Comparison of ENCODE assay signal across 11 cellular contexts in the genomic region with DNA sequence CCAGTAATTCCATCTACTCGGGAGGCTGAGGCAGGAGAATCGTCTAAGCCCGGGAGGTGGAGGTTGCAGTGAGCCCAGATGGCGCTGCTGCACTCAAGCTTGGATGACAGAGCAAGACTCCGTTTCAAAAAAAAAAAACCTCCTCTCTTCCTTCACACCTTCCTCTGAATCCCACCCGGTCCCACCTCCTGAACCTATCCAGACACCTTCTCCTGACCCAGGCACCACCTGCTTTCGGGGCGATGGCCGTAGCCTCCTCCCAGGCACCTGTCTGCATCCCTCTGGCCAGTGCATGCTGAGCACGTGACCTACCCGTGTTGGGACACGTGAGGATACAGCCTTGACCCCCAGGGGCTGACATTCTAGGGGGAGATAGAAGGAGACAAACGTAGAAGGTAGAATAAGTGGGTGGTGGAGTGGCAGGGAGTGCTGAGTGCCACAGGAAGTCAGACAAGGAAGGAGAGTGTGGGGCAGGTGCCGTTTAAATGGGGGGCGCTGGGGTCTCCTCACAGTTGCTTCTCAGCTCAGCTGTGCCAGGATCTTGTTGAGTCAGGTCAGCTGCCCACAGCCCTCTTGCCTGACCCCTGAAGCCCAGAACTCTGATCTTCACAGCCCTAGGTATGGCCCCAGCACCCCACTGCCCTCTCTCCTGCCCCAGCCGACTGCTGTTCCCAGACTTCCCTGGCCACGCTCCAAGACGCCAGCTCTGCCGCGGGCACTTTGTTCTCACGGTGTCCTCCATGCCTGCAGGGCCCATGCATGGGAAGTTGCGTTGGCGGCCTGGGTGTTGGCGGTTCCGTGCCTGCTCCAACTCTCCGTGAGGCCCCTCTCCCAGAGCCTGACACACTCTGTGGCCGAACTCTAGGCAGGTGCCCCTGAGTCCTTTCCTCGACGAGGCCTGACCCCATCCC. TPM values are rescaled to one million over a fixed set of nuclear protein-coding genes. Genes with fewer than 3 reads are reported as not detected.
DNase-seq lines count a peak whose midpoint lies in the region; ATAC-seq and TF ChIP-seq lines count a peak whose summit lies in the region.
"Had no signal": no experiment of that assay in that cellular context is flagged by ENCODE, and none has a peak within 500 bp of the region (broad histone marks: within the 10 kb centered on the region; RNA-seq: fewer than 3 reads in every experiment).

No MANE protein-coding gene starts in this region.

- H3K4me3 ChIP-seq in HCT116 (replicated peaks in 1 of 2; ENCODE audit: low read depth in 1 of 2, low read length in 2 of 2) (no peak overlapping the region), body of pancreas (no peak overlapping the region), osteoblast (ENCODE audit: insufficient read depth, low read length) (no peak overlapping the region)
- H3K4me3 ChIP-seq: colonic mucosa had no signal

- CTCF ChIA-PET in HCT116 (lab: Charles Lee): interaction anchor here (0.6 to 1.6 kb wide), 3 partner anchors 13 to 249 kb away, joined by 3 to 4 read pairs (median 4); no protein-coding TSS in a partner anchor

- H3K36me3 ChIP-seq in HCT116 (ENCODE audit: control insufficient read depth in 1 of 2, insufficient read depth in 2 of 2, low read length in 2 of 2) (no peaks in the 10 kb centered on the region), body of pancreas (replicated peaks in 1 of 2; ENCODE audit: insufficient read depth in 1 of 2, low read depth in 2 of 2) (no peaks in the 10 kb centered on the region), osteoblast (ENCODE audit: insufficient read depth, low read length) (no peaks in the 10 kb centered on the region)
- H3K36me3 ChIP-seq: colonic mucosa had no signal

- no TSS peak for BruUV-seq in HCT116 (replicated peaks; lab: Mats Ljungman, UMichigan)

- H3K4me2 ChIP-seq in HCT116 (ENCODE audit: low read length): no peak overlapping the region
- H3K4me2 ChIP-seq in osteoblast (ENCODE audit: insufficient read depth, low read length): no peak overlapping the region

- intact Hi-C loops in HCT116 (cut with micrococcal nuclease) (no loop called here), body of pancreas (cut with DNase I) (no loop called here)

- WGBS in body of pancreas, 2 donors: 33 to 37% methylated on average over 24 to 29 of the region's 29 CpGs

- TF ChIP-seq POLR2A in HCT116 (IDR thresholded peaks at IDR 0.05; ENCODE audit: borderline replicate concordance, extremely low read depth, insufficient read depth, insufficient read length): no peak
- TF ChIP-seq POLR2A in body of pancreas (IDR thresholded peaks at IDR 0.05): peak in 2 of 3 donors; percentile 38 to 45

- H4K20me1 ChIP-seq in HCT116 (ENCODE audit: insufficient read depth) (no peaks in the 10 kb centered on the region), osteoblast (ENCODE audit: insufficient read depth, low read length) (no peaks in the 10 kb centered on the region)

- POLR2A ChIA-PET in HCT116 (lab: Charles Lee): no interaction called here

- H3K79me2 ChIP-seq in HCT116 (ENCODE audit: insufficient read depth, low read length) (no peaks in the 10 kb centered on the region), osteoblast (ENCODE audit: insufficient read depth, low read length) (no peaks in the 10 kb centered on the region)

- no peak overlapping the region for H2AFZ ChIP-seq in HCT116 (ENCODE audit: low read depth, low read length, poor library complexity, severe bottlenecking)
- no peak overlapping the region for H2AFZ ChIP-seq in osteoblast (ENCODE audit: low read length)

- ATAC-seq in HCT116 (no peak), body of pancreas (peak; percentile 74), GM21576 (IDR thresholded peaks at IDR 0.05; ENCODE audit: unreplicated experiment) (no peak)
- ATAC-seq: sciatic nerve had no signal

- H3K9ac ChIP-seq in HCT116 (ENCODE audit: low read length): no peak overlapping the region

- DNase-seq in COLO668 (lab: John Stamatoyannopoulos, UW; ENCODE audit: unreplicated experiment) (peak; percentile 60), HCT116 (ENCODE audit: low read depth, low spot score) (no peak), body of pancreas (peak; percentile 93 to 96 (median 96)), osteoblast (ENCODE audit: insufficient read length, low spot score, missing footprints) (peak; percentile 86), medulla oblongata (ENCODE audit: extremely low spot score) (no peak), globus pallidus (ENCODE audit: low spot score) (no peak)
- DNase-seq: activated naive CD8-positive, alpha-beta T cell treated with anti-CD3 and anti-CD28 coated beads, Interleukin-2, amount 10 ng/mL, durations not matched to agents 7 days and 5 days; substantia nigra had no signal

- H3K27me3 ChIP-seq in HCT116 (ENCODE audit: insufficient read depth, low read length) (no peaks in the 10 kb centered on the region), body of pancreas (no peaks in the 10 kb centered on the region), osteoblast (ENCODE audit: insufficient read depth, low read length) (peaks cover 8% of the 10 kb centered on the region)

- TF ChIP-seq CTCF in HCT116 (IDR thresholded peaks at IDR 0.05 in 2 of 3, conservative IDR thresholded peaks at IDR 0.05 in 1 of 3; ENCODE audit: borderline replicate concordance in 1 of 3, insufficient read depth in 1 of 3, low read depth in 2 of 3, low read length in 2 of 3) (0 out of 6 replicates have a peak, but pooled peaks of 1 of the 3 experiments have one; percentile 6), body of pancreas (IDR thresholded peaks at IDR 0.05) (peak in 1 of 7 experiments; percentile 6), osteoblast (IDR thresholded peaks at IDR 0.05; ENCODE audit: extremely low read depth, low read depth, low read length) (no peak)

- H3K4me1 ChIP-seq in HCT116 (ENCODE audit: control insufficient read depth in 1 of 2, insufficient read depth in 2 of 2, low read length in 2 of 2) (peaks cover 8 to 32% of the 10 kb centered on the region in 2 experiments; a peak in 3 of 4 replicates), body of pancreas (peaks cover 56% of the 10 kb centered on the region), osteoblast (ENCODE audit: insufficient read depth, low read length) (no peaks in the 10 kb centered on the region)

- no peak for TF ChIP-seq RAD21 in HCT116 (IDR thresholded peaks at IDR 0.05; ENCODE audit: low read depth)

- RAD21 ChIA-PET in HCT116 (lab: Charles Lee; ENCODE audit: low non-redundant PET in 1 of 2, low total read pairs in 2 of 2, uncharacterized antibody in 2 of 2, unreplicated experiment in 2 of 2): no interaction called here

- no peaks in the 10 kb centered on the region for H3K9me2 ChIP-seq in HCT116 (ENCODE audit: insufficient read depth)

- H3K27ac ChIP-seq in HCT116 (ENCODE audit: low read depth, low read length) (no peak overlapping the region), body of pancreas (peak overlapping the region; percentile 81 to 91 (median 84)), osteoblast (ENCODE audit: low read depth, low read length) (no peak overlapping the region)
- H3K27ac ChIP-seq: colonic mucosa had no signal

- H3K9me3 ChIP-seq in HCT116 (ENCODE audit: control insufficient read depth in 1 of 2, insufficient read depth in 1 of 2, low read depth in 1 of 2, low read length in 2 of 2): no peaks in the 10 kb centered on the region
- H3K9me3 ChIP-seq in body of pancreas: no peaks in the 10 kb centered on the region
- no peaks in the 10 kb centered on the region for H3K9me3 ChIP-seq in osteoblast (ENCODE audit: low read depth, low read length)
- H3K9me3 ChIP-seq: colonic mucosa had no signal

TF ChIP-seq in HCT116, 20 proteins besides CTCF, POLR2A, EP300 and RAD21:
- no peak for TF ChIP-seq ZFX (IDR thresholded peaks at IDR 0.05)
- TF ChIP-seq TCF7L2 (IDR thresholded peaks at IDR 0.05; ENCODE audit: borderline replicate concordance, extremely low read depth, insufficient read depth, insufficient read length): peak; percentile 94
- TF ChIP-seq POLR2AphosphoS5 (IDR thresholded peaks at IDR 0.05; ENCODE audit: low read depth, low read length): peak; percentile 63
TF ChIP-seq in HCT116: peak in this region for 2.

RNA-seq across cellular contexts. Expression of a gene that starts 1.2 kb away (rescaled TPM):
- total RNA-seq in HCT116 (2021; ENCODE audit: unreplicated experiment) (0.39 TPM), body of pancreas (not detected), osteoblast (under 0.01 TPM in 1 of 2 replicates, not detected in the other)
- 0.17 and 0.56 TPM in 2 replicates for polyA plus RNA-seq in HCT116 (2012)
- total RNA-seq: activated naive CD8-positive, alpha-beta T cell treated with anti-CD3 and anti-CD28 coated beads, Interleukin-2, amount 10 ng/mL, durations not matched to agents 7 days and 5 days; colonic mucosa; sciatic nerve had no signal

RNA-seq across cellular contexts. Expression of a gene that starts 4.1 kb away (rescaled TPM):
- total RNA-seq in HCT116 (2021; ENCODE audit: unreplicated experiment) (12.8 TPM), body of pancreas (1 to 10 TPM; 7.3 to 8.2 TPM), osteoblast (9.1 and 9.4 TPM in 2 replicates)
- 11.4 and 12.1 TPM in 2 replicates for polyA plus RNA-seq in HCT116 (2012)

RNA-seq across cellular contexts. Expression of a gene that starts 10.6 kb away (rescaled TPM):
- total RNA-seq in HCT116 (2021; ENCODE audit: unreplicated experiment): 91.1 TPM
- polyA plus RNA-seq in HCT116 (2012): 42.3 and 66.1 TPM in 2 replicates
- 10 to 100 TPM; 60.2 to 77.5 TPM for total RNA-seq in body of pancreas
- 74.3 and 93.0 TPM in 2 replicates for total RNA-seq in osteoblast

RNA-seq across cellular contexts. Expression of a gene that starts 22.0 kb away (rescaled TPM):
- total RNA-seq in HCT116 (2021; ENCODE audit: unreplicated experiment): 56.9 TPM
- polyA plus RNA-seq in HCT116 (2012): 42.4 and 45.3 TPM in 2 replicates
- total RNA-seq in body of pancreas: 100 to 1,000 TPM; 147 to 158 TPM
- total RNA-seq in osteoblast: 56.8 and 60.7 TPM in 2 replicates

RNA-seq across cellular contexts. Expression of a gene that starts 22.5 kb away (rescaled TPM):
- total RNA-seq in HCT116 (2021; ENCODE audit: unreplicated experiment): 99.1 TPM
- polyA plus RNA-seq in HCT116 (2012): 86.8 and 86.9 TPM in 2 replicates
- 10 to 100 TPM; 30.6 to 35.9 TPM for total RNA-seq in body of pancreas
- total RNA-seq in osteoblast: 24.2 and 27.5 TPM in 2 replicates

Comparison
In these comparisons a context has a peak if more than half of its experiments do, and no peak if none do; other contexts are left out.
1. DNase-seq: peak in COLO668 (single experiment), body of pancreas (4 of 4) and osteoblast (single experiment); none in HCT116 (single experiment), medulla oblongata (single experiment) and globus pallidus (single experiment).
2. H3K27ac ChIP-seq: peak in body of pancreas (4 of 4); none in HCT116 (single experiment) and osteoblast (single experiment).